12 cellular contexts compared by ENCODE assay signal in the genomic region with DNA sequence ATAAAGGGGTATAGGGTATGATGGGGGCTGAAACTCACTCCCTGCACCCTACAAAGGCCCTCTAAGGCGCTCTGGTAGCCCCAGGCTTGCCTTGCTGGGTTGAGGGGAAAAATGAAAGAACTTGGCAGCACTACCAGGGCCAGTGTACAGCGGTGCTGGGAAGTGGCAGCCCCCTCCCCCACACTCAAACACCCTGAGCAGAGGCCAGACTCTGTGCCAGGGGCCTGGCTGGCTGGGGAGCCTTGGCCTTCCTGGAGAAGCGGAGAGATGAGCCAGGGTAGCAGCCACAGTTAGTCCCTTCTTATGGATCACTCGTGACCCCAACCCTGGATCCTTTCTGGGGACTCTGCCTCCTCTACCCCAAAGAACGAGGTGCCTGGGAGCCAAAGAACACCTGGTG. TPM values are rescaled to one million over a fixed set of nuclear protein-coding genes. Genes with fewer than 3 reads are reported as not detected.
DNase-seq lines count a peak whose midpoint lies in the region; ATAC-seq and TF ChIP-seq lines count a peak whose summit lies in the region.
"Had no signal": no experiment of that assay in that cellular context is flagged by ENCODE, and none has a peak within 500 bp of the region (broad histone marks: within the 10 kb centered on the region; RNA-seq: fewer than 3 reads in every experiment).

No MANE protein-coding gene starts in this region.

- no peak for ATAC-seq in natural killer cell treated with Interleukin-12 subunit alpha and Interleukin-12 subunit beta and Interleukin-15 and Interleukin-18, amount 100 ng/mL, for 72 hours
- ATAC-seq in HG03457 (IDR thresholded peaks at IDR 0.05; ENCODE audit: unreplicated experiment) = no peak

- H3K36me3 ChIP-seq in DOHH2 (ENCODE audit: control insufficient read depth, low read length) = peaks cover 21% of the 10 kb centered on the region
- H3K36me3 ChIP-seq: right lobe of liver had no signal

- H3K4me2 ChIP-seq in DOHH2 (ENCODE audit: low read length) = peak overlapping the region; percentile 95

- H3K9me2 ChIP-seq in DOHH2 (replicated peaks; ENCODE audit: control insufficient read depth, low read length) = no peaks in the 10 kb centered on the region

- H3K4me3 ChIP-seq in DOHH2 (ENCODE audit: low read length) = no peak overlapping the region
- H3K4me3 ChIP-seq: right lobe of liver had no signal

- H3K79me2 ChIP-seq in DOHH2 (ENCODE audit: control insufficient read depth, low read length) = peaks cover 28% of the 10 kb centered on the region

- no peaks in the 10 kb centered on the region for H3K9me3 ChIP-seq in DOHH2 (ENCODE audit: control insufficient read depth, insufficient read depth, low read length)
- H3K9me3 ChIP-seq: right lobe of liver had no signal

- TF ChIP-seq CTCF in C4-2B (conservative IDR thresholded peaks at IDR 0.05) (no peak), DOHH2 (IDR thresholded peaks at IDR 0.05; ENCODE audit: low read depth, low read length, poor library complexity, severe bottlenecking) (no peak)

- H3K9me3 Mint-ChIP-seq in activated naive CD8-positive, alpha-beta T cell treated with anti-CD3 and anti-CD28 coated beads for 36 hours = no peaks in the 10 kb centered on the region
- no peaks in the 10 kb centered on the region for H3K9me3 Mint-ChIP-seq in natural killer cell treated with Interleukin-12 subunit alpha and Interleukin-12 subunit beta and Interleukin-15 and Interleukin-18, amount 100 ng/mL, for 72 hours
- H3K9me3 Mint-ChIP-seq: activated naive CD4-positive, alpha-beta T cell treated with anti-CD3 and anti-CD28 coated beads, Interleukin-2, amount 50 U/mL, for 24 hours had no signal

- H3K27me3 ChIP-seq in DOHH2 (ENCODE audit: control insufficient read depth, low read length) = no peaks in the 10 kb centered on the region
- H3K27me3 ChIP-seq: right lobe of liver had no signal

- H3K4me1 Mint-ChIP-seq in activated naive CD8-positive, alpha-beta T cell treated with anti-CD3 and anti-CD28 coated beads for 36 hours = peaks cover 28% of the 10 kb centered on the region
- peaks cover 12 to 14% of the 10 kb centered on the region in 2 donors for H3K4me1 Mint-ChIP-seq in natural killer cell treated with Interleukin-12 subunit alpha and Interleukin-12 subunit beta and Interleukin-15 and Interleukin-18, amount 100 ng/mL, for 72 hours (ENCODE audit: low read depth in 2 of 2)

- H3K4me1 ChIP-seq in DOHH2 (ENCODE audit: control insufficient read depth, low read length) = peaks cover 66% of the 10 kb centered on the region

- peaks cover 7% of the 10 kb centered on the region for H3F3A ChIP-seq in DOHH2 (ENCODE audit: control insufficient read depth, insufficient read depth)

- peaks cover 5% of the 10 kb centered on the region for H3K36me3 Mint-ChIP-seq in activated naive CD8-positive, alpha-beta T cell treated with anti-CD3 and anti-CD28 coated beads for 36 hours
- H3K36me3 Mint-ChIP-seq in natural killer cell treated with Interleukin-12 subunit alpha and Interleukin-12 subunit beta and Interleukin-15 and Interleukin-18, amount 100 ng/mL, for 72 hours = no peaks in the 10 kb centered on the region
- H3K36me3 Mint-ChIP-seq: activated naive CD4-positive, alpha-beta T cell treated with anti-CD3 and anti-CD28 coated beads, Interleukin-2, amount 50 U/mL, for 24 hours had no signal

- no peaks in the 10 kb centered on the region for H3K27me3 Mint-ChIP-seq in activated naive CD8-positive, alpha-beta T cell treated with anti-CD3 and anti-CD28 coated beads for 36 hours
- H3K27me3 Mint-ChIP-seq in natural killer cell treated with Interleukin-12 subunit alpha and Interleukin-12 subunit beta and Interleukin-15 and Interleukin-18, amount 100 ng/mL, for 72 hours = no peaks in the 10 kb centered on the region
- H3K27me3 Mint-ChIP-seq: activated naive CD4-positive, alpha-beta T cell treated with anti-CD3 and anti-CD28 coated beads, Interleukin-2, amount 50 U/mL, for 24 hours had no signal

- H3K27ac Mint-ChIP-seq in activated naive CD8-positive, alpha-beta T cell treated with anti-CD3 and anti-CD28 coated beads for 36 hours = peak overlapping the region; percentile 25
- peak overlapping the region; percentile 9 to 68 for H3K27ac Mint-ChIP-seq in natural killer cell treated with Interleukin-12 subunit alpha and Interleukin-12 subunit beta and Interleukin-15 and Interleukin-18, amount 100 ng/mL, for 72 hours

- peak overlapping the region; percentile 97 for H3K27ac ChIP-seq in C4-2B
- peak overlapping the region; percentile 35 for H3K27ac ChIP-seq in DOHH2 (ENCODE audit: low read depth, low read length)

- no peak for DNase-seq in activated naive CD8-positive, alpha-beta T cell treated with anti-CD3 and anti-CD28 coated beads for 36 hours
- DNase-seq in natural killer cell treated with Interleukin-12 subunit alpha and Interleukin-12 subunit beta and Interleukin-15 and Interleukin-18, amount 100 ng/mL, for 72 hours (ENCODE audit: low spot score) = no peak
- DNase-seq in A172 (ENCODE audit: low spot score) (no peak), NCI-H1694 (lab: John Stamatoyannopoulos, UW) (no peak)
- DNase-seq: activated CD4-positive, alpha-beta T cell treated with anti-CD3 and anti-CD28 coated beads for 1 hour; NCI-H2227 treated with DMSO at 0.1 percent for 48 hours had no signal

- no peaks in the 10 kb centered on the region for H4K20me1 ChIP-seq in DOHH2 (ENCODE audit: control insufficient read depth, insufficient read depth, low read depth, low read length)

- H3K4me3 Mint-ChIP-seq in activated naive CD8-positive, alpha-beta T cell treated with anti-CD3 and anti-CD28 coated beads for 36 hours = no peak overlapping the region
- H3K4me3 Mint-ChIP-seq in natural killer cell treated with Interleukin-12 subunit alpha and Interleukin-12 subunit beta and Interleukin-15 and Interleukin-18, amount 100 ng/mL, for 72 hours = no peak overlapping the region

RNA-seq across cellular contexts. Expression of a gene that starts 2.7 kb away (rescaled TPM):
- 10 to 100 TPM; 43.7 to 45.8 TPM for total RNA-seq in activated naive CD8-positive, alpha-beta T cell treated with anti-CD3 and anti-CD28 coated beads for 36 hours
- 10 to 100 TPM; 30.7 to 39.1 TPM for total RNA-seq in natural killer cell treated with Interleukin-12 subunit alpha and Interleukin-12 subunit beta and Interleukin-15 and Interleukin-18, amount 100 ng/mL, for 72 hours
- 14.0 and 20.0 TPM in 2 replicates for total RNA-seq in A172 (2014; rRNA removed; shearing (Covaris generic))

RNA-seq across cellular contexts. Expression of a gene that starts 11.2 kb away (rescaled TPM):
- total RNA-seq in activated naive CD8-positive, alpha-beta T cell treated with anti-CD3 and anti-CD28 coated beads for 36 hours = under 1 TPM; 0.27 to 0.28 TPM
- 1 to 10 TPM; 1.4 to 2.2 TPM for total RNA-seq in natural killer cell treated with Interleukin-12 subunit alpha and Interleukin-12 subunit beta and Interleukin-15 and Interleukin-18, amount 100 ng/mL, for 72 hours
- not detected in 2 replicates for total RNA-seq in A172 (2014; rRNA removed; shearing (Covaris generic))
- total RNA-seq: MCF 10A had no signal

RNA-seq across cellular contexts. Expression of a gene that starts 13.8 kb away (rescaled TPM):
- total RNA-seq in activated naive CD8-positive, alpha-beta T cell treated with anti-CD3 and anti-CD28 coated beads for 36 hours = not detected
- not detected for total RNA-seq in natural killer cell treated with Interleukin-12 subunit alpha and Interleukin-12 subunit beta and Interleukin-15 and Interleukin-18, amount 100 ng/mL, for 72 hours
- total RNA-seq in A172 (2014; rRNA removed; shearing (Covaris generic)) = not detected in 2 replicates
- total RNA-seq: MCF 10A, right lobe of liver had no signal

RNA-seq across cellular contexts. Expression of a gene that starts 16.5 kb away (rescaled TPM):
- total RNA-seq in activated naive CD8-positive, alpha-beta T cell treated with anti-CD3 and anti-CD28 coated beads for 36 hours = 100 to 1,000 TPM; 107 to 112 TPM
- total RNA-seq in natural killer cell treated with Interleukin-12 subunit alpha and Interleukin-12 subunit beta and Interleukin-15 and Interleukin-18, amount 100 ng/mL, for 72 hours = 100 to 1,000 TPM; 120 to 140 TPM
- 95.8 and 99.9 TPM in 2 replicates for total RNA-seq in A172 (2014; rRNA removed; shearing (Covaris generic))

RNA-seq across cellular contexts. Expression of a gene that starts 23.1 kb away (rescaled TPM):
- total RNA-seq in activated naive CD8-positive, alpha-beta T cell treated with anti-CD3 and anti-CD28 coated beads for 36 hours = 100 to 1,000 TPM; 293 to 310 TPM
- total RNA-seq in natural killer cell treated with Interleukin-12 subunit alpha and Interleukin-12 subunit beta and Interleukin-15 and Interleukin-18, amount 100 ng/mL, for 72 hours = 10 to 100 TPM; 24.1 to 29.0 TPM
- total RNA-seq in A172 (2014; rRNA removed; shearing (Covaris generic)) = 108 and 116 TPM in 2 replicates
